In genomic region chr17:81405382-81406005, GRCh38 we compare ENCODE assay signal across 12 cellular contexts. TPM values are rescaled to one million over a fixed set of nuclear protein-coding genes. Genes with fewer than 3 reads are reported as not detected.
A peak's percentile ranks its signal among the peaks of the same experiment; 100 is the strongest.
DNase-seq lines count a peak whose midpoint lies in the region; ATAC-seq and TF ChIP-seq lines count a peak whose summit lies in the region.
"Had no signal": no experiment of that assay in that cellular context is flagged by ENCODE, and none has a peak within 500 bp of the region (broad histone marks: within the 10 kb centered on the region; RNA-seq: fewer than 3 reads in every experiment).

No MANE protein-coding gene starts in this region.

- intact Hi-C loops in left cardiac atrium (cut with DNase I) = no loop called here
- intact Hi-C loops in psoas muscle (cut with DNase I) = no loop called here
- intact Hi-C loops in OCI-LY7 (cut with micrococcal nuclease; ENCODE audit: unreplicated experiment) = no loop called here

- BruUV-seq in OCI-LY7 (replicated peaks; lab: Mats Ljungman, UMichigan) = no TSS peak

- no peak overlapping the region for H3K4me2 ChIP-seq in OCI-LY7 (ENCODE audit: low read length)

- no peaks in the 10 kb centered on the region for H3K27me3 ChIP-seq in psoas muscle (ENCODE audit: insufficient read depth in 3 of 3, low read length in 2 of 3)

- ATAC-seq in left cardiac atrium = peak; percentile 45 to 72
- peak in 1 of 4 donors; percentile 6 for ATAC-seq in psoas muscle
- ATAC-seq in GM19397 (IDR thresholded peaks at IDR 0.05; ENCODE audit: unreplicated experiment) = no peak
- ATAC-seq in GM21367 (IDR thresholded peaks at IDR 0.05; ENCODE audit: unreplicated experiment) = no peak

- H3K4me1 ChIP-seq in psoas muscle = peaks cover 65% of the 10 kb centered on the region
- H3K4me1 ChIP-seq in OCI-LY7 (ENCODE audit: insufficient read depth, low read length, poor library complexity, severe bottlenecking) = peaks cover 11% of the 10 kb centered on the region

- H3K9me3 ChIP-seq in psoas muscle = no peaks in the 10 kb centered on the region
- H3K9me3 ChIP-seq in OCI-LY7 (ENCODE audit: low read length) = no peaks in the 10 kb centered on the region

- WGBS in psoas muscle, 3 donors = 49 to 64% (median 52%) methylated on average over 8 of the region's 8 CpGs

- H3K27ac ChIP-seq in 22Rv1 (peak overlapping the region; percentile 100; the same call in 1 of the 2 replicates), psoas muscle (peak overlapping the region; percentile 99), OCI-LY7 (ENCODE audit: low read depth, low read length, poor library complexity, severe bottlenecking) (no peak overlapping the region)

- POLR2A ChIA-PET in OCI-LY7 (lab: Charles Lee) = interaction anchor here (0.6 to 1.8 kb wide), 2 partner anchors 11 to 101 kb away, joined by 4 to 6 read pairs; partner anchors contain the start of gene BAHCC1

- CTCF ChIA-PET in OCI-LY7 (lab: Charles Lee; ENCODE audit: unreplicated experiment) = no interaction called here

- H4K20me1 ChIP-seq in OCI-LY7 (ENCODE audit: insufficient read depth, low read length) = no peaks in the 10 kb centered on the region

- no peaks in the 10 kb centered on the region for H3K79me2 ChIP-seq in OCI-LY7 (ENCODE audit: insufficient read depth, low read depth, low read length)

- no peaks in the 10 kb centered on the region for H3K9me2 ChIP-seq in OCI-LY7 (ENCODE audit: insufficient read depth, low read length)

- no peak overlapping the region for H2AFZ ChIP-seq in OCI-LY7 (ENCODE audit: low read length)

- TF ChIP-seq CTCF in 22Rv1 (IDR thresholded peaks at IDR 0.05) = no peak
- TF ChIP-seq CTCF in psoas muscle (IDR thresholded peaks at IDR 0.05) = no peak
- no peak for TF ChIP-seq CTCF in OCI-LY7 (conservative IDR thresholded peaks at IDR 0.05; ENCODE audit: low read length)

- H3K36me3 ChIP-seq in psoas muscle (ENCODE audit: insufficient read depth in 1 of 2, low read depth in 1 of 2) = no peaks in the 10 kb centered on the region
- H3K36me3 ChIP-seq in OCI-LY7 (ENCODE audit: insufficient read depth, low read length) = no peaks in the 10 kb centered on the region

- H3K4me3 ChIP-seq in psoas muscle (peak overlapping the region; percentile 49), OCI-LY7 (ENCODE audit: low read depth, low read length, poor library complexity, severe bottlenecking) (no peak overlapping the region)

- DNase-seq in amniotic epithelial cell (ENCODE audit: low read depth) (peak; percentile 74), left cardiac atrium (peak; percentile 82), psoas muscle (peak; percentile 71 to 73), SKM-1 (lab: John Stamatoyannopoulos, UW; ENCODE audit: unreplicated experiment) (no peak), OCI-LY7 (ENCODE audit: low spot score) (no peak)
- DNase-seq: activated CD8-positive, alpha-beta memory T cell treated with anti-CD3 and anti-CD28 coated beads, Interleukin-2, amount 50 U/mL, for 4 hours; GF-D8; naive B cell; NCI-H1092 treated with DMSO at 0.1 percent for 48 hours had no signal

RNA-seq across cellular contexts. Expression of gene BAHCC1, which starts 10.2 kb away (rescaled TPM):
- total RNA-seq in left cardiac atrium (1 to 10 TPM; 8.3 to 9.9 TPM), psoas muscle (10 to 100 TPM in 1 of 4 donors, 1 to 10 TPM in 3; 6.0 to 10.7 (median 7.7) TPM), OCI-LY7 (2022) (5.5 and 5.7 TPM in 2 replicates)
- 1 to 10 TPM; 2.8 to 6.6 (median 4.1) TPM for polyA plus RNA-seq in psoas muscle
- total RNA-seq in OCI-LY7 (2014; rRNA removed; shearing (Covaris generic)) = 1.4 and 5.2 TPM in 2 replicates

Comparison
In these comparisons a context has a peak if more than half of its experiments do, and no peak if none do; other contexts are left out.
1. DNase-seq: peak in amniotic epithelial cell (single experiment), left cardiac atrium (single experiment) and psoas muscle (2 of 2); none in SKM-1 (single experiment) and OCI-LY7 (single experiment).
2. ATAC-seq: peak in left cardiac atrium (2 of 2); none in GM19397 (single experiment) and GM21367 (single experiment).